1 cellular context compared by ENCODE assay signal in genomic region chr22:17443413-17444203, GRCh38.
A peak's percentile ranks its signal among the peaks of the same experiment; 100 is the strongest.
TF ChIP-seq lines count a peak whose summit lies in the region.

No MANE protein-coding gene starts in this region.

TF ChIP-seq in K562, 482 proteins besides CTCF, POLR2A, EP300 and RAD21 (continued from another document):
- TF ChIP-seq EHMT2 (IDR thresholded peaks at IDR 0.05) = 0 out of 2 replicates have a peak, but pooled peaks have one; percentile 61
- TF ChIP-seq ZBTB7A (IDR thresholded peaks at IDR 0.05; ENCODE audit: borderline replicate concordance, control insufficient read depth, low read depth, low read length) = no peak
- TF ChIP-seq ELF4 (CRISPR knock-in tag; IDR thresholded peaks at IDR 0.05) = no peak
- no peak for TF ChIP-seq BRD9 (IDR thresholded peaks at IDR 0.05; ENCODE audit: low read depth, partially characterized antibody)
- no peak for TF ChIP-seq CEBPG (CRISPR knock-in tag; IDR thresholded peaks at IDR 0.05)
- TF ChIP-seq CEBPG (tag; conservative IDR thresholded peaks at IDR 0.05 in 1 of 2, IDR thresholded peaks at IDR 0.05 in 1 of 2) = no peak
- TF ChIP-seq ZNF408 (CRISPR knock-in tag; IDR thresholded peaks at IDR 0.05; ENCODE audit: low read depth) = no peak
- TF ChIP-seq ZBTB5 (IDR thresholded peaks at IDR 0.05) = no peak
- TF ChIP-seq, protein P1, sequence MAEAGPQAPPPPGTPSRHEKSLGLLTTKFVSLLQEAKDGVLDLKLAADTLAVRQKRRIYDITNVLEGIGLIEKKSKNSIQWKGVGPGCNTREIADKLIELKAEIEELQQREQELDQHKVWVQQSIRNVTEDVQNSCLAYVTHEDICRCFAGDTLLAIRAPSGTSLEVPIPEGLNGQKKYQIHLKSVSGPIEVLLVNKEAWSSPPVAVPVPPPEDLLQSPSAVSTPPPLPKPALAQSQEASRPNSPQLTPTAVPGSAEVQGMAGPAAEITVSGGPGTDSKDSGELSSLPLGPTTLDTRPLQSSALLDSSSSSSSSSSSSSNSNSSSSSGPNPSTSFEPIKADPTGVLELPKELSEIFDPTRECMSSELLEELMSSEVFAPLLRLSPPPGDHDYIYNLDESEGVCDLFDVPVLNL (CRISPR knock-in tag; IDR thresholded peaks at IDR 0.05; ENCODE audit: low read depth) = no peak
- no peak for TF ChIP-seq SAFB2 (IDR thresholded peaks at IDR 0.05; ENCODE audit: borderline replicate concordance, low read depth, low read length, severe bottlenecking)
- TF ChIP-seq, protein P2, sequence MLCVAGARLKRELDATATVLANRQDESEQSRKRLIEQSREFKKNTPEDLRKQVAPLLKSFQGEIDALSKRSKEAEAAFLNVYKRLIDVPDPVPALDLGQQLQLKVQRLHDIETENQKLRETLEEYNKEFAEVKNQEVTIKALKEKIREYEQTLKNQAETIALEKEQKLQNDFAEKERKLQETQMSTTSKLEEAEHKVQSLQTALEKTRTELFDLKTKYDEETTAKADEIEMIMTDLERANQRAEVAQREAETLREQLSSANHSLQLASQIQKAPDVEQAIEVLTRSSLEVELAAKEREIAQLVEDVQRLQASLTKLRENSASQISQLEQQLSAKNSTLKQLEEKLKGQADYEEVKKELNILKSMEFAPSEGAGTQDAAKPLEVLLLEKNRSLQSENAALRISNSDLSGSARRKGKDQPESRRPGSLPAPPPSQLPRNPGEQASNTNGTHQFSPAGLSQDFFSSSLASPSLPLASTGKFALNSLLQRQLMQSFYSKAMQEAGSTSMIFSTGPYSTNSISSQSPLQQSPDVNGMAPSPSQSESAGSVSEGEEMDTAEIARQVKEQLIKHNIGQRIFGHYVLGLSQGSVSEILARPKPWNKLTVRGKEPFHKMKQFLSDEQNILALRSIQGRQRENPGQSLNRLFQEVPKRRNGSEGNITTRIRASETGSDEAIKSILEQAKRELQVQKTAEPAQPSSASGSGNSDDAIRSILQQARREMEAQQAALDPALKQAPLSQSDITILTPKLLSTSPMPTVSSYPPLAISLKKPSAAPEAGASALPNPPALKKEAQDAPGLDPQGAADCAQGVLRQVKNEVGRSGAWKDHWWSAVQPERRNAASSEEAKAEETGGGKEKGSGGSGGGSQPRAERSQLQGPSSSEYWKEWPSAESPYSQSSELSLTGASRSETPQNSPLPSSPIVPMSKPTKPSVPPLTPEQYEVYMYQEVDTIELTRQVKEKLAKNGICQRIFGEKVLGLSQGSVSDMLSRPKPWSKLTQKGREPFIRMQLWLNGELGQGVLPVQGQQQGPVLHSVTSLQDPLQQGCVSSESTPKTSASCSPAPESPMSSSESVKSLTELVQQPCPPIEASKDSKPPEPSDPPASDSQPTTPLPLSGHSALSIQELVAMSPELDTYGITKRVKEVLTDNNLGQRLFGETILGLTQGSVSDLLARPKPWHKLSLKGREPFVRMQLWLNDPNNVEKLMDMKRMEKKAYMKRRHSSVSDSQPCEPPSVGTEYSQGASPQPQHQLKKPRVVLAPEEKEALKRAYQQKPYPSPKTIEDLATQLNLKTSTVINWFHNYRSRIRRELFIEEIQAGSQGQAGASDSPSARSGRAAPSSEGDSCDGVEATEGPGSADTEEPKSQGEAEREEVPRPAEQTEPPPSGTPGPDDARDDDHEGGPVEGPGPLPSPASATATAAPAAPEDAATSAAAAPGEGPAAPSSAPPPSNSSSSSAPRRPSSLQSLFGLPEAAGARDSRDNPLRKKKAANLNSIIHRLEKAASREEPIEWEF (CRISPR knock-in tag; IDR thresholded peaks at IDR 0.05) = no peak
- TF ChIP-seq RBM39 (optimal IDR thresholded peaks at IDR 0.05; ENCODE audit: low read depth, low read length) = no peak
- TF ChIP-seq ZNF77 (CRISPR knock-in tag; IDR thresholded peaks at IDR 0.05) = no peak
- TF ChIP-seq GABPB1 (CRISPR knock-in tag; IDR thresholded peaks at IDR 0.05) = no peak
- TF ChIP-seq EGR1 (conservative IDR thresholded peaks at IDR 0.05) = no peak
- TF ChIP-seq ZNF175 (CRISPR knock-in tag; IDR thresholded peaks at IDR 0.05; ENCODE audit: low read depth) = 0 out of 2 replicates have a peak, but pooled peaks have one; percentile 38
- TF ChIP-seq NR2C2 (CRISPR knock-in tag; IDR thresholded peaks at IDR 0.05) = no peak
- TF ChIP-seq NR2C2 (tag; IDR thresholded peaks at IDR 0.05) = peak; percentile 94
- no peak for TF ChIP-seq ZBTB17 (CRISPR knock-in tag; IDR thresholded peaks at IDR 0.05)
- no peak for TF ChIP-seq CHAMP1 (IDR thresholded peaks at IDR 0.05)
- no peak for TF ChIP-seq OTX1 (CRISPR knock-in tag; IDR thresholded peaks at IDR 0.05)
- TF ChIP-seq ZNF263 (CRISPR knock-in tag; IDR thresholded peaks at IDR 0.05; ENCODE audit: borderline replicate concordance) = no peak
- no peak for TF ChIP-seq PRPF4 (IDR thresholded peaks at IDR 0.05; ENCODE audit: insufficient read depth, low read depth, low read length, poor library complexity, severe bottlenecking)
- peak; percentile 77 for TF ChIP-seq ZBTB40 (IDR thresholded peaks at IDR 0.05)
- no peak for TF ChIP-seq ZBTB40 (CRISPR knock-in tag; IDR thresholded peaks at IDR 0.05)
- TF ChIP-seq GABPA (tag; conservative IDR thresholded peaks at IDR 0.05; ENCODE audit: low read depth) = peak; percentile 85
- no peak for TF ChIP-seq MYC (IDR thresholded peaks at IDR 0.05; ENCODE audit: low read depth, low read length)
- no peak for TF ChIP-seq MYC (CRISPR knock-in tag; IDR thresholded peaks at IDR 0.05; ENCODE audit: borderline replicate concordance, low read depth)
- no peak for TF ChIP-seq CBFA2T2 (conservative IDR thresholded peaks at IDR 0.05)
- TF ChIP-seq TCF3 (CRISPR knock-in tag; IDR thresholded peaks at IDR 0.05) = no peak
- no peak for TF ChIP-seq ARID1B (IDR thresholded peaks at IDR 0.05)
- TF ChIP-seq NR2C1 (IDR thresholded peaks at IDR 0.05) = peak; percentile 83
- peak; percentile 86 for TF ChIP-seq NR2C1 (tag; IDR thresholded peaks at IDR 0.05)
- TF ChIP-seq SAFB (IDR thresholded peaks at IDR 0.05; ENCODE audit: borderline replicate concordance, low read depth, low read length) = no peak
- no peak for TF ChIP-seq ZHX1 (conservative IDR thresholded peaks at IDR 0.05; ENCODE audit: low read length)
